18 cellular contexts compared by ENCODE assay signal in the genomic region with DNA sequence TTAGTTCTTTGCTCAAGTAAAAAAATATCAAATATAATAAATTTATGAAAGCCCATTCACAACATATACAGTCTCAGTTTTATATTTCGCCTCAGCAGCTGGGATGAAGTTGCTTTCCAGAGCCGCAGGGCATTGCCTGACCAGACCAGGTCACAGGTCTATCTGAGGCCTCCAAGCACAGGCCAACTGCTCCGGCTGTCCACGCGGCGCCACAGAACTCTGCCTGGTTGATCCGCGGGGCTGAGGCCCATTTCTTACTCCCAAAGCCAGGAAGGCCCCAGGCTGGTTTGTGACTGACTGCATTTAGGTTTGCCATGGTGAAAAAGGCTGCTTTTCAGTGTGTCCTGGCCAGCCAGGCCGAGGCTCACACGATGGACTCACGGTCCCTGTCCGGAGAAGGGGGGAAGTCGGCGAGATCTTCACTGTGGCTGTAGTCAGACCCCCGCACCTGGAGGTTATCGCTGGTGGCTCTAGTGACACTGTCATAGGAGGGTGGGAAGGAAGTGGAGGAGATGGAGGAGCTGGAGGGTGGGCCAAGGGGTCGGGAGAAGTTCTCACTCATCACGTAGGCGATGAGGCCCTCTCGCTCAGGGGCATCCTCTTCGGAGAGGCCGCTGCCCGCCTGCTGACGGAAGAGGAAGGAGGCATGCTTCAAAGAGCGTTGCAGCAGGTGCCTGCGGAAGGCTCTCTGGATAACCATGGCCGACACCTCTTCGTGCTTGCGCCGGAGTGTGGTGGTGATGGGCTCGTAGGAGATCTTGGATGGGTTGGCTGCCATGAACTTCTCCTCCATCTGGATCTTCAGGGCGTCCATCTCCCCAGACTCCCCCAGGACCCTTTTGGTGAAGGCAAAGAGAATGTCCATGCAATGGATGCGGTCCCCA. TPM values are rescaled to one million over a fixed set of nuclear protein-coding genes. Genes with fewer than 3 reads are reported as not detected.
DNase-seq lines count a peak whose midpoint lies in the region; ATAC-seq, FAIRE-seq and TF ChIP-seq lines count a peak whose summit lies in the region.
"Had no signal": no experiment of that assay in that cellular context is flagged by ENCODE, and none has a peak within 500 bp of the region (broad histone marks: within the 10 kb centered on the region; RNA-seq: fewer than 3 reads in every experiment).

No MANE protein-coding gene starts in this region.

- no peak for TF ChIP-seq POLR2A in stomach (IDR thresholded peaks at IDR 0.05)

- peaks cover 5% of the 10 kb centered on the region for H3K9me3 Mint-ChIP-seq in activated CD4-positive, alpha-beta memory T cell treated with anti-CD3 and anti-CD28 coated beads for 36 hours
- H3K9me3 Mint-ChIP-seq in naive thymus-derived CD8-positive, alpha-beta T cell = peaks cover 0 to 7% (median 2%) of the 10 kb centered on the region in 9 donors
- H3K9me3 Mint-ChIP-seq: GM23338 had no signal

- DNase-seq in activated CD8-positive, alpha-beta memory T cell treated with anti-CD3 and anti-CD28 coated beads, Interleukin-2, amount 50 U/mL, for 48 hours = peak; percentile 32
- DNase-seq in activated CD8-positive, alpha-beta memory T cell treated with anti-CD3 and anti-CD28 coated beads, Interleukin-2, amount 50 U/mL, for 4 hours = no peak
- DNase-seq in activated CD4-positive, alpha-beta memory T cell treated with anti-CD3 and anti-CD28 coated beads for 36 hours = peak; percentile 4
- peak; percentile 26 for DNase-seq in kidney
- DNase-seq in stomach = peak; percentile 16
- DNase-seq in DMS 273 (lab: John Stamatoyannopoulos, UW; ENCODE audit: unreplicated experiment) = no peak
- DNase-seq in naive thymus-derived CD8-positive, alpha-beta T cell = no peak
- no peak for DNase-seq in NCI-H187 treated with DMSO at 0.1 percent for 48 hours (lab: John Stamatoyannopoulos, UW)
- DNase-seq: GF-D8, IMR-90, NCI-H1105 treated with DMSO at 0.1 percent for 48 hours, NCI-H1694 treated with DMSO at 0.1 percent for 48 hours, NCI-H226, NCI-H524 treated with DMSO at 0.1 percent for 48 hours had no signal

- no peak for ATAC-seq in naive thymus-derived CD8-positive, alpha-beta T cell
- ATAC-seq: Panc1 had no signal

- H3K9ac ChIP-seq in kidney (ENCODE audit: low read length in 2 of 2) = no peak overlapping the region
- H3K9ac ChIP-seq: BLaER1 treated with 17β-estradiol and CSF1 and Interleukin-3, amounts not matched to agents 10 nM and 100 nM had no signal

- no peaks in the 10 kb centered on the region for H3K4me1 ChIP-seq in kidney (ENCODE audit: control insufficient read depth in 1 of 2, insufficient read depth in 1 of 2, low read depth in 1 of 2, low read length in 2 of 2)
- H3K4me1 ChIP-seq in stomach = no peaks in the 10 kb centered on the region

- no peaks in the 10 kb centered on the region for H3K36me3 Mint-ChIP-seq in activated CD4-positive, alpha-beta memory T cell treated with anti-CD3 and anti-CD28 coated beads for 36 hours
- H3K36me3 Mint-ChIP-seq in naive thymus-derived CD8-positive, alpha-beta T cell = no peaks in the 10 kb centered on the region

- TF ChIP-seq EP300 in stomach (IDR thresholded peaks at IDR 0.05) = no peak

- H3K4me1 Mint-ChIP-seq in activated CD4-positive, alpha-beta memory T cell treated with anti-CD3 and anti-CD28 coated beads for 36 hours (ENCODE audit: low read depth) = no peaks in the 10 kb centered on the region
- H3K4me1 Mint-ChIP-seq in naive thymus-derived CD8-positive, alpha-beta T cell = no peaks in the 10 kb centered on the region

- intact Hi-C loops in activated CD4-positive, alpha-beta memory T cell treated with anti-CD3 and anti-CD28 coated beads for 36 hours (cut with micrococcal nuclease) = no loop called here
- intact Hi-C loops in kidney (cut with DNase I) = no loop called here
- intact Hi-C loops in stomach (cut with DNase I; ENCODE audit: low total_unique reads) = no loop called here

- no peaks in the 10 kb centered on the region for H3K9me3 ChIP-seq in kidney (ENCODE audit: control insufficient read depth in 1 of 2, low read length in 2 of 2)
- peaks cover 0 to 8% (median 7%) of the 10 kb centered on the region in 4 donors for H3K9me3 ChIP-seq in stomach

- FAIRE-seq in kidney (lab: Jason Lieb, UNC) = no peak
- FAIRE-seq: GM12891 had no signal

- H3K27ac ChIP-seq in kidney (ENCODE audit: low read depth in 2 of 2, low read length in 2 of 2) (no peak overlapping the region), stomach (no peak overlapping the region)
- H3K27ac ChIP-seq: BLaER1 treated with 17β-estradiol and CSF1 and Interleukin-3, amounts not matched to agents 10 nM and 100 nM had no signal

- H3K27me3 ChIP-seq in stomach = no peaks in the 10 kb centered on the region
- H3K27me3 ChIP-seq: BLaER1 treated with 17β-estradiol and CSF1 and Interleukin-3, amounts not matched to agents 10 nM and 100 nM had no signal

- no peak overlapping the region for H3K27ac Mint-ChIP-seq in activated CD4-positive, alpha-beta memory T cell treated with anti-CD3 and anti-CD28 coated beads for 36 hours
- no peak overlapping the region for H3K27ac Mint-ChIP-seq in naive thymus-derived CD8-positive, alpha-beta T cell
- H3K27ac Mint-ChIP-seq: GM23338 had no signal

- TF ChIP-seq CTCF in kidney (IDR thresholded peaks at IDR 0.05; ENCODE audit: borderline replicate concordance, extremely low read depth, insufficient read depth) (no peak), stomach (IDR thresholded peaks at IDR 0.05) (no peak)

- POLR2A ChIA-PET in activated CD4-positive, alpha-beta memory T cell treated with anti-CD3 and anti-CD28 coated beads for 36 hours (lab: Charles Lee) = no interaction called here
- POLR2A ChIA-PET in naive thymus-derived CD8-positive, alpha-beta T cell (lab: Charles Lee) = no interaction called here

- CTCF ChIA-PET in activated CD4-positive, alpha-beta memory T cell treated with anti-CD3 and anti-CD28 coated beads for 36 hours (lab: Charles Lee) = no interaction called here

- no peaks in the 10 kb centered on the region for H3K27me3 Mint-ChIP-seq in activated CD4-positive, alpha-beta memory T cell treated with anti-CD3 and anti-CD28 coated beads for 36 hours
- H3K27me3 Mint-ChIP-seq in naive thymus-derived CD8-positive, alpha-beta T cell = peaks cover 0 to 7% (median 0%) of the 10 kb centered on the region in 5 donors

- 92 to 96% (median 95%) methylated on average over 26 to 33 of the region's 33 CpGs for WGBS in stomach, 5 donors

- no peaks in the 10 kb centered on the region for H3K36me3 ChIP-seq in kidney (ENCODE audit: control insufficient read depth in 1 of 2, insufficient read depth in 2 of 2, low read length in 2 of 2)
- no peaks in the 10 kb centered on the region for H3K36me3 ChIP-seq in stomach
- H3K36me3 ChIP-seq: BLaER1 treated with 17β-estradiol and CSF1 and Interleukin-3, amounts not matched to agents 10 nM and 100 nM had no signal

- no peak overlapping the region for H3K4me3 Mint-ChIP-seq in activated CD4-positive, alpha-beta memory T cell treated with anti-CD3 and anti-CD28 coated beads for 36 hours
- peak overlapping the region in 1 of 10 donors; percentile 13 for H3K4me3 Mint-ChIP-seq in naive thymus-derived CD8-positive, alpha-beta T cell
- H3K4me3 Mint-ChIP-seq: GM23338 had no signal

- H3K4me3 ChIP-seq in kidney (ENCODE audit: low read length in 2 of 2) (no peak overlapping the region), stomach (no peak overlapping the region)
- H3K4me3 ChIP-seq: BLaER1 treated with 17β-estradiol and CSF1 and Interleukin-3, amounts not matched to agents 10 nM and 100 nM; GM23338 had no signal

RNA-seq across cellular contexts. Expression of a gene that starts 54.1 kb away (rescaled TPM):
- 10 to 100 TPM; 11.7 to 13.0 TPM for total RNA-seq in activated CD4-positive, alpha-beta memory T cell treated with anti-CD3 and anti-CD28 coated beads for 36 hours
- total RNA-seq in kidney = 16.4 TPM
- 5.5 TPM for polyA plus RNA-seq in kidney (ENCODE audit: insufficient read depth, low read depth, low replicate concordance)
- 100 to 1,000 TPM in 1 of 5 donors, 10 to 100 TPM in 2, 1 to 10 TPM in 1, not detected in 1; 4.3 to 202 (median 35.8) TPM for total RNA-seq in stomach
- polyA plus RNA-seq in stomach = 1 to 10 TPM; 2.4 to 2.6 (median 2.4) TPM
- 10 to 100 TPM; 32.7 to 33.5 TPM for total RNA-seq in naive thymus-derived CD8-positive, alpha-beta T cell
- polyA plus RNA-seq in naive thymus-derived CD8-positive, alpha-beta T cell = 1 to 10 TPM; 2.6 to 8.4 (median 6.3) TPM

Comparison
In these comparisons a context has a peak if more than half of its experiments do, and no peak if none do; other contexts are left out.
1. DNase-seq: peak in activated CD8-positive, alpha-beta memory T cell treated with anti-CD3 and anti-CD28 coated beads, Interleukin-2, amount 50 U/mL, for 48 hours (single experiment), activated CD4-positive, alpha-beta memory T cell treated with anti-CD3 and anti-CD28 coated beads for 36 hours (single experiment), kidney (single experiment) and stomach (single experiment); none in activated CD8-positive, alpha-beta memory T cell treated with anti-CD3 and anti-CD28 coated beads, Interleukin-2, amount 50 U/mL, for 4 hours (single experiment), DMS 273 (single experiment), naive thymus-derived CD8-positive, alpha-beta T cell (0 of 10) and NCI-H187 treated with DMSO at 0.1 percent for 48 hours (single experiment).